In the genomic region with DNA sequence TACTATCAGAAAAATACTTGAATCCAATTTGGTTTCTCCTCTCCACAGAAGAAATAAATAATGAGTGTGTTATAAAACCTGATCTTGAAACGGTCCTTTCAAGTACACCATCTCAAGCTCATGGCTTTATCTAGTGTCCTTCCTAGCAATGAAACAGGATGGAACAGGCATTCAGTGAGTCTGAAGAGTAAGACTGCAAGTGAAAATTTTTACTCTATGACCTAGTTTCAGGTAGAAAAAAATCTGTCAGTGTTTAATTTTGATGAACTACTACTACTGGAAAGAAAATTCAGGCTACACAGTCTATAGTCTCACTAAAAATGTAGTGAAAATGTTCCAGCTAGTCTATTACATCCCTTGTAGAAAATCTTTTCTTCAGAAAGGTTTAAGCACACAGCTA, we compare ENCODE assay signal across 24 cellular contexts. TPM values are rescaled to one million over a fixed set of nuclear protein-coding genes. Genes with fewer than 3 reads are reported as not detected.
A peak's percentile ranks its signal among the peaks of the same experiment; 100 is the strongest.
DNase-seq lines count a peak whose midpoint lies in the region; ATAC-seq, FAIRE-seq and TF ChIP-seq lines count a peak whose summit lies in the region.
"Had no signal": no experiment of that assay in that cellular context is flagged by ENCODE, and none has a peak within 500 bp of the region (broad histone marks: within the 10 kb centered on the region; RNA-seq: fewer than 3 reads in every experiment).

No MANE protein-coding gene starts in this region.

- no peak overlapping the region for H3K4me2 ChIP-seq in neural progenitor cell
- H3K4me2 ChIP-seq: A549, SK-N-SH had no signal

- H3K27me3 ChIP-seq in neural progenitor cell (no peaks in the 10 kb centered on the region), Caco-2 (replicated peaks; ENCODE audit: control insufficient read depth, insufficient read depth, low read length) (no peaks in the 10 kb centered on the region)
- H3K27me3 ChIP-seq: heart left ventricle, right atrium auricular region had no signal

- H3K9me3 ChIP-seq in neural progenitor cell (ENCODE audit: low read depth) (no peaks in the 10 kb centered on the region), Caco-2 (no peaks in the 10 kb centered on the region)
- H3K9me3 ChIP-seq: A549, heart left ventricle, right atrium auricular region, SK-N-SH had no signal

- TF ChIP-seq POLR2A in GM12892 (IDR thresholded peaks at IDR 0.05; ENCODE audit: low read depth, low read length), result no peak

- H3K9ac ChIP-seq in neural progenitor cell, result no peak overlapping the region
- H3K9ac ChIP-seq: SK-N-SH had no signal

- no peak overlapping the region for H3K4me3 Mint-ChIP-seq in activated CD8-positive, alpha-beta T cell treated with anti-CD3 and anti-CD28 coated beads for 36 hours
- no peak overlapping the region for H3K4me3 Mint-ChIP-seq in activated CD8-positive, alpha-beta T cell treated with anti-CD3 and anti-CD28 coated beads, Interleukin-2, amount 10 ng/mL, durations not matched to agents 7 days and 5 days
- H3K4me3 Mint-ChIP-seq in activated CD4-positive, alpha-beta memory T cell treated with anti-CD3 and anti-CD28 coated beads, Interleukin-2, amount 10 ng/mL, durations not matched to agents 7 days and 5 days, result no peak overlapping the region
- H3K4me3 Mint-ChIP-seq in neural progenitor cell (no peak overlapping the region), Caco-2 (ENCODE audit: unreplicated experiment) (no peak overlapping the region)
- H3K4me3 Mint-ChIP-seq: activated B cell treated with CpG ODN at 0.5 μM for 24 hours, H9, IgD-negative memory B cell had no signal

- peak; percentile 76 for ATAC-seq in activated CD8-positive, alpha-beta T cell treated with anti-CD3 and anti-CD28 coated beads for 36 hours
- ATAC-seq in activated CD8-positive, alpha-beta T cell treated with anti-CD3 and anti-CD28 coated beads, Interleukin-2, amount 10 ng/mL, durations not matched to agents 7 days and 5 days, result no peak
- ATAC-seq: A549, heart left ventricle, left cardiac atrium had no signal

- H3K36me3 Mint-ChIP-seq in activated CD8-positive, alpha-beta T cell treated with anti-CD3 and anti-CD28 coated beads for 36 hours (ENCODE audit: low read depth), result peaks cover 42% of the 10 kb centered on the region
- peaks cover 56% of the 10 kb centered on the region for H3K36me3 Mint-ChIP-seq in activated CD8-positive, alpha-beta T cell treated with anti-CD3 and anti-CD28 coated beads, Interleukin-2, amount 10 ng/mL, durations not matched to agents 7 days and 5 days (ENCODE audit: low read depth)
- peaks cover 47% of the 10 kb centered on the region for H3K36me3 Mint-ChIP-seq in activated CD4-positive, alpha-beta memory T cell treated with anti-CD3 and anti-CD28 coated beads, Interleukin-2, amount 10 ng/mL, durations not matched to agents 7 days and 5 days (ENCODE audit: low read depth)
- H3K36me3 Mint-ChIP-seq in neural progenitor cell (peaks cover 32% of the 10 kb centered on the region), Caco-2 (ENCODE audit: insufficient read depth, unreplicated experiment) (peaks cover 13% of the 10 kb centered on the region)

- DNase-seq in activated CD8-positive, alpha-beta T cell treated with anti-CD3 and anti-CD28 coated beads for 36 hours, result no peak
- no peak for DNase-seq in activated CD8-positive, alpha-beta T cell treated with anti-CD3 and anti-CD28 coated beads, Interleukin-2, amount 10 ng/mL, durations not matched to agents 7 days and 5 days
- DNase-seq in GM12892 (ENCODE audit: insufficient read length), result no peak
- DNase-seq in activated CD4-positive, alpha-beta memory T cell treated with anti-CD3 and anti-CD28 coated beads, Interleukin-2, amount 10 ng/mL, durations not matched to agents 7 days and 5 days, result no peak
- no peak for DNase-seq in neural progenitor cell (ENCODE audit: low spot score)
- no peak for DNase-seq in retina
- DNase-seq in SK-N-DZ (ENCODE audit: low spot score), result no peak
- DNase-seq in Caco-2, result no peak
- DNase-seq: activated B cell treated with CpG ODN at 0.5 μM for 24 hours, DMS 273 treated with DMSO at 0.1 percent for 48 hours, H9, heart left ventricle, left cardiac atrium, MM.1S, NCI-H1436, NCI-H2171, NCI-H526, RPMI8226, SK-N-SH, trophoblast cell had no signal

- no peak overlapping the region for H2AFZ ChIP-seq in neural progenitor cell (replicated peaks)

- H3K27me3 Mint-ChIP-seq in activated CD8-positive, alpha-beta T cell treated with anti-CD3 and anti-CD28 coated beads for 36 hours, result no peaks in the 10 kb centered on the region
- no peaks in the 10 kb centered on the region for H3K27me3 Mint-ChIP-seq in activated CD8-positive, alpha-beta T cell treated with anti-CD3 and anti-CD28 coated beads, Interleukin-2, amount 10 ng/mL, durations not matched to agents 7 days and 5 days (ENCODE audit: low read depth)
- no peaks in the 10 kb centered on the region for H3K27me3 Mint-ChIP-seq in activated CD4-positive, alpha-beta memory T cell treated with anti-CD3 and anti-CD28 coated beads, Interleukin-2, amount 10 ng/mL, durations not matched to agents 7 days and 5 days
- H3K27me3 Mint-ChIP-seq in neural progenitor cell (ENCODE audit: insufficient read depth, low read depth) (peaks cover 3% of the 10 kb centered on the region), Caco-2 (ENCODE audit: insufficient read depth, unreplicated experiment) (no peaks in the 10 kb centered on the region)
- H3K27me3 Mint-ChIP-seq: activated B cell treated with CpG ODN at 0.5 μM for 24 hours, IgD-negative memory B cell had no signal

- H3K4me1 Mint-ChIP-seq in activated CD8-positive, alpha-beta T cell treated with anti-CD3 and anti-CD28 coated beads for 36 hours (ENCODE audit: low read depth), result peaks cover 60% of the 10 kb centered on the region
- peaks cover 29% of the 10 kb centered on the region for H3K4me1 Mint-ChIP-seq in activated CD8-positive, alpha-beta T cell treated with anti-CD3 and anti-CD28 coated beads, Interleukin-2, amount 10 ng/mL, durations not matched to agents 7 days and 5 days (ENCODE audit: low read depth)
- peaks cover 61% of the 10 kb centered on the region for H3K4me1 Mint-ChIP-seq in activated CD4-positive, alpha-beta memory T cell treated with anti-CD3 and anti-CD28 coated beads, Interleukin-2, amount 10 ng/mL, durations not matched to agents 7 days and 5 days
- peaks cover 22% of the 10 kb centered on the region for H3K4me1 Mint-ChIP-seq in neural progenitor cell
- no peaks in the 10 kb centered on the region for H3K4me1 Mint-ChIP-seq in Caco-2 (ENCODE audit: low read depth, unreplicated experiment)

- peak; percentile 5 for FAIRE-seq in GM12892 (lab: Jason Lieb, UNC)
- FAIRE-seq: A549 had no signal

- CTCF ChIA-PET in activated CD8-positive, alpha-beta T cell treated with anti-CD3 and anti-CD28 coated beads for 36 hours (lab: Charles Lee), result interaction anchor here (0.6 to 5.0 kb wide), 14 partner anchors 9 to 268 kb away, joined by 3 to 24 read pairs (median 3); partner anchors contain the start of gene HNRNPA1
- CTCF ChIA-PET in activated CD8-positive, alpha-beta T cell treated with anti-CD3 and anti-CD28 coated beads, Interleukin-2, amount 10 ng/mL, durations not matched to agents 7 days and 5 days (lab: Charles Lee), result interaction anchor here (1.0 to 2.0 kb wide), 6 partner anchors 20 to 108 kb away, joined by 3 to 8 read pairs (median 4); partner anchors contain the start of gene COPZ1
- CTCF ChIA-PET in activated CD4-positive, alpha-beta memory T cell treated with anti-CD3 and anti-CD28 coated beads, Interleukin-2, amount 10 ng/mL, durations not matched to agents 7 days and 5 days (lab: Charles Lee), result interaction anchor here (0.9 to 2.6 kb wide), 6 partner anchors 12 to 96 kb away, joined by 3 to 10 read pairs (median 6); partner anchors contain the start of gene COPZ1
- CTCF ChIA-PET in Caco-2 (lab: Charles Lee), result no interaction called here

- H3F3A ChIP-seq in neural progenitor cell (ENCODE audit: low read depth), result peaks cover 48% of the 10 kb centered on the region

- POLR2A ChIA-PET in activated CD8-positive, alpha-beta T cell treated with anti-CD3 and anti-CD28 coated beads for 36 hours (lab: Charles Lee), result interaction anchor here (0.9 to 2.2 kb wide), 5 partner anchors 9 to 87 kb away, joined by 3 to 17 read pairs (median 5); partner anchors contain the start of gene HNRNPA1
- POLR2A ChIA-PET in activated CD8-positive, alpha-beta T cell treated with anti-CD3 and anti-CD28 coated beads, Interleukin-2, amount 10 ng/mL, durations not matched to agents 7 days and 5 days (lab: Charles Lee), result interaction anchor here (1.3 kb wide), 1 partner anchor 8 kb away, joined by 5 read pairs; the partner anchor contains the start of gene HNRNPA1
- POLR2A ChIA-PET in activated CD4-positive, alpha-beta memory T cell treated with anti-CD3 and anti-CD28 coated beads, Interleukin-2, amount 10 ng/mL, durations not matched to agents 7 days and 5 days (lab: Charles Lee), result interaction anchor here (0.8 to 2.6 kb wide), 6 partner anchors 8 to 55 kb away, joined by 3 to 14 read pairs (median 4); partner anchors contain the start of genes CBX5 and HNRNPA1
- POLR2A ChIA-PET in Caco-2 (lab: Charles Lee), result no interaction called here

- peak overlapping the region; percentile 12 for H3K27ac ChIP-seq in neural progenitor cell
- H3K27ac ChIP-seq: A549, heart left ventricle, right atrium auricular region had no signal

- intact Hi-C loops in activated CD8-positive, alpha-beta T cell treated with anti-CD3 and anti-CD28 coated beads for 36 hours (cut with micrococcal nuclease), result no loop called here
- intact Hi-C loops in Caco-2 (cut with micrococcal nuclease; ENCODE audit: unreplicated experiment), result no loop called here

- H3K79me2 ChIP-seq in neural progenitor cell (ENCODE audit: low read depth), result peaks cover 100% of the 10 kb centered on the region

- H3K4me1 ChIP-seq in neural progenitor cell (peaks cover 10% of the 10 kb centered on the region), Caco-2 (no peaks in the 10 kb centered on the region)
- H3K4me1 ChIP-seq: A549 had no signal

- H3K36me3 ChIP-seq in neural progenitor cell (peaks cover 22% of the 10 kb centered on the region), Caco-2 (ENCODE audit: control insufficient read depth, insufficient read depth, low read length) (no peaks in the 10 kb centered on the region)
- H3K36me3 ChIP-seq: right atrium auricular region had no signal

- H3K27ac Mint-ChIP-seq in activated CD8-positive, alpha-beta T cell treated with anti-CD3 and anti-CD28 coated beads for 36 hours, result peak overlapping the region; percentile 63
- H3K27ac Mint-ChIP-seq in activated CD8-positive, alpha-beta T cell treated with anti-CD3 and anti-CD28 coated beads, Interleukin-2, amount 10 ng/mL, durations not matched to agents 7 days and 5 days, result no peak overlapping the region
- peak overlapping the region; percentile 21 for H3K27ac Mint-ChIP-seq in activated CD4-positive, alpha-beta memory T cell treated with anti-CD3 and anti-CD28 coated beads, Interleukin-2, amount 10 ng/mL, durations not matched to agents 7 days and 5 days
- H3K27ac Mint-ChIP-seq in neural progenitor cell (no peak overlapping the region), Caco-2 (ENCODE audit: unreplicated experiment) (no peak overlapping the region)
- H3K27ac Mint-ChIP-seq: activated B cell treated with CpG ODN at 0.5 μM for 24 hours had no signal

- H3K4me3 ChIP-seq in neural progenitor cell, result no peak overlapping the region
- no peak overlapping the region for H3K4me3 ChIP-seq in Caco-2 (ENCODE audit: low read depth, low read length)
- H3K4me3 ChIP-seq: A549, heart left ventricle, right atrium auricular region had no signal

- no peak for TF ChIP-seq CTCF in activated CD8-positive, alpha-beta T cell treated with anti-CD3 and anti-CD28 coated beads for 36 hours (IDR thresholded peaks at IDR 0.05)
- TF ChIP-seq CTCF in neural progenitor cell (IDR thresholded peaks at IDR 0.05) (no peak), Caco-2 (IDR thresholded peaks at IDR 0.05; ENCODE audit: insufficient read depth in 1 of 2, low read depth in 1 of 2, low read length in 1 of 2, severe bottlenecking in 1 of 2, unreplicated experiment in 1 of 2) (no peak)

- no peaks in the 10 kb centered on the region for H3K9me3 Mint-ChIP-seq in activated CD8-positive, alpha-beta T cell treated with anti-CD3 and anti-CD28 coated beads for 36 hours
- H3K9me3 Mint-ChIP-seq in activated CD8-positive, alpha-beta T cell treated with anti-CD3 and anti-CD28 coated beads, Interleukin-2, amount 10 ng/mL, durations not matched to agents 7 days and 5 days (ENCODE audit: insufficient read depth), result no peaks in the 10 kb centered on the region
- H3K9me3 Mint-ChIP-seq in activated CD4-positive, alpha-beta memory T cell treated with anti-CD3 and anti-CD28 coated beads, Interleukin-2, amount 10 ng/mL, durations not matched to agents 7 days and 5 days, result no peaks in the 10 kb centered on the region
- H3K9me3 Mint-ChIP-seq in neural progenitor cell (no peaks in the 10 kb centered on the region), Caco-2 (ENCODE audit: unreplicated experiment) (no peaks in the 10 kb centered on the region)
- H3K9me3 Mint-ChIP-seq: activated B cell treated with CpG ODN at 0.5 μM for 24 hours, H9, IgD-negative memory B cell had no signal

- BruUV-seq in Caco-2 (replicated peaks; lab: Mats Ljungman, UMichigan), result no TSS peak

- H4K20me1 ChIP-seq in neural progenitor cell (ENCODE audit: low read depth), result peaks cover 48% of the 10 kb centered on the region

RNA-seq across cellular contexts. Expression of gene CBX5, which starts 7.7 kb away (rescaled TPM):
- 100 to 1,000 TPM; 125 to 128 TPM for total RNA-seq in activated CD8-positive, alpha-beta T cell treated with anti-CD3 and anti-CD28 coated beads for 36 hours
- 100 to 1,000 TPM; 145 to 148 TPM for total RNA-seq in activated CD8-positive, alpha-beta T cell treated with anti-CD3 and anti-CD28 coated beads, Interleukin-2, amount 10 ng/mL, durations not matched to agents 7 days and 5 days
- 57.7 TPM for polyA plus RNA-seq in GM12892 (2012; ENCODE audit: missing spikeins)
- total RNA-seq in activated CD4-positive, alpha-beta memory T cell treated with anti-CD3 and anti-CD28 coated beads, Interleukin-2, amount 10 ng/mL, durations not matched to agents 7 days and 5 days, result 100 to 1,000 TPM; 103 to 106 TPM
- total RNA-seq in neural progenitor cell (ENCODE audit: low replicate concordance), result 232 and 288 TPM in 2 replicates
- polyA plus RNA-seq in SK-N-DZ (2014; cell fraction: cytosol; rRNA removed), result 64.8 and 65.8 TPM in 2 replicates
- 27.8 and 50.7 TPM in 2 replicates for polyA plus RNA-seq in SK-N-DZ (2014; cell fraction: nucleus; rRNA removed)
- total RNA-seq in Caco-2 (2022), result 85.2 and 85.5 TPM in 2 replicates

RNA-seq across cellular contexts. Expression of gene HNRNPA1, which starts 8.3 kb away (rescaled TPM):
- total RNA-seq in activated CD8-positive, alpha-beta T cell treated with anti-CD3 and anti-CD28 coated beads for 36 hours, result 1,000 to 10,000 TPM; 2,224 to 2,338 TPM
- total RNA-seq in activated CD8-positive, alpha-beta T cell treated with anti-CD3 and anti-CD28 coated beads, Interleukin-2, amount 10 ng/mL, durations not matched to agents 7 days and 5 days, result 1,000 to 10,000 TPM; 1,520 to 1,553 TPM
- polyA plus RNA-seq in GM12892 (2012; ENCODE audit: missing spikeins), result 1,882 TPM
- 1,000 to 10,000 TPM; 1,361 to 1,363 TPM for total RNA-seq in activated CD4-positive, alpha-beta memory T cell treated with anti-CD3 and anti-CD28 coated beads, Interleukin-2, amount 10 ng/mL, durations not matched to agents 7 days and 5 days
- total RNA-seq in neural progenitor cell (ENCODE audit: low replicate concordance), result 1,779 and 2,341 TPM in 2 replicates
- polyA plus RNA-seq in SK-N-DZ (2014; cell fraction: cytosol; rRNA removed), result 1,254 and 1,728 TPM in 2 replicates
- 616 and 1,253 TPM in 2 replicates for polyA plus RNA-seq in SK-N-DZ (2014; cell fraction: nucleus; rRNA removed)
- 1,364 and 1,426 TPM in 2 replicates for total RNA-seq in Caco-2 (2022)

RNA-seq across cellular contexts. Expression of gene NFE2, which starts 28.6 kb away (rescaled TPM):
- not detected for total RNA-seq in activated CD8-positive, alpha-beta T cell treated with anti-CD3 and anti-CD28 coated beads for 36 hours
- total RNA-seq in activated CD8-positive, alpha-beta T cell treated with anti-CD3 and anti-CD28 coated beads, Interleukin-2, amount 10 ng/mL, durations not matched to agents 7 days and 5 days, result not detected
- polyA plus RNA-seq in GM12892 (2012; ENCODE audit: missing spikeins), result 0.28 TPM
- total RNA-seq in activated CD4-positive, alpha-beta memory T cell treated with anti-CD3 and anti-CD28 coated beads, Interleukin-2, amount 10 ng/mL, durations not matched to agents 7 days and 5 days, result under 1 TPM in 1 of 2 experiments, not detected in 1; 0.20 TPM
- total RNA-seq in neural progenitor cell (ENCODE audit: low replicate concordance) (2.8 and 4.3 TPM in 2 replicates), Caco-2 (2022) (5.7 and 6.2 TPM in 2 replicates)
- polyA plus RNA-seq in SK-N-DZ (2014; cell fraction: cytosol; rRNA removed), result 0.15 and 0.51 TPM in 2 replicates
- 0.47 TPM in 1 of 2 replicates, not detected in the other for polyA plus RNA-seq in SK-N-DZ (2014; cell fraction: nucleus; rRNA removed)
- total RNA-seq: activated B cell treated with CpG ODN at 0.5 μM for 24 hours, epithelial cell of proximal tubule had no signal

RNA-seq across cellular contexts. Expression of gene COPZ1, which starts 52.7 kb away (rescaled TPM):
- 10 to 100 TPM; 75.8 to 78.4 TPM for total RNA-seq in activated CD8-positive, alpha-beta T cell treated with anti-CD3 and anti-CD28 coated beads for 36 hours
- total RNA-seq in activated CD8-positive, alpha-beta T cell treated with anti-CD3 and anti-CD28 coated beads, Interleukin-2, amount 10 ng/mL, durations not matched to agents 7 days and 5 days, result 100 to 1,000 TPM; 105 to 112 TPM
- polyA plus RNA-seq in GM12892 (2012; ENCODE audit: missing spikeins), result 175 TPM
- total RNA-seq in activated CD4-positive, alpha-beta memory T cell treated with anti-CD3 and anti-CD28 coated beads, Interleukin-2, amount 10 ng/mL, durations not matched to agents 7 days and 5 days, result 100 to 1,000 TPM; 126 to 130 TPM
- total RNA-seq in neural progenitor cell (ENCODE audit: low replicate concordance), result 197 and 219 TPM in 2 replicates
- polyA plus RNA-seq in SK-N-DZ (2014; cell fraction: cytosol; rRNA removed), result 181 and 301 TPM in 2 replicates
- polyA plus RNA-seq in SK-N-DZ (2014; cell fraction: nucleus; rRNA removed), result 131 and 141 TPM in 2 replicates
- total RNA-seq in Caco-2 (2022), result 129 and 133 TPM in 2 replicates

Comparison
In these comparisons a context has a peak if more than half of its experiments do, and no peak if none do; other contexts are left out.
1. H3K27ac Mint-ChIP-seq: peak in activated CD8-positive, alpha-beta T cell treated with anti-CD3 and anti-CD28 coated beads for 36 hours (single experiment) and activated CD4-positive, alpha-beta memory T cell treated with anti-CD3 and anti-CD28 coated beads, Interleukin-2, amount 10 ng/mL, durations not matched to agents 7 days and 5 days (single experiment); none in activated CD8-positive, alpha-beta T cell treated with anti-CD3 and anti-CD28 coated beads, Interleukin-2, amount 10 ng/mL, durations not matched to agents 7 days and 5 days (single experiment), neural progenitor cell (single experiment) and Caco-2 (single experiment).